ENCODE assay signal across 7 cellular contexts in the genomic region with DNA sequence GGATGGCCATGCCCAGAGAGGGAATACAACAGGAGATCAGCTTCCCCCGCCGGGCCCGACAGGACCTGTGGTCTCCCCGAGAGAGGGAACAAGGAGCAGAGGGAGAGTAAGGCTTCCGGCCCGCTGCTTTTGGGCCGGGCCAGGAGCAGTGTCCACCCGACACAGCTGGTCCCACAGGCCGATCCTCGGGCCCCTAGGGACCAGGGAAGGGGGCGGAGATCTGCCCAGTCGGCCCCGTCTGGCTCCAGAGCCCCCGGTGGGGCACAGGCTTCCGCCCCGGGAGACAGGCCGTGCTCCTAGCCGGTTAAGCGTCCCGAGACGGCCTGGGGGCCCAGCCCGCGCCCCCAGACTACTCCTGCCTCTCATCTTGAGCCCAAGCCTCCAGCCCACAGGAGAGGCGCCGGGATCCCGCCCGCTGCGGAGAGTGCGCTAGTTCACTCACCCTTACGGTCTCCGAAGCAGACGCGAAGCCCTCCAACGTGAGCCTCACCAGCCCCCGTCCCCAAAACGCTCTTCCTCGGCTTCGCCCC. TPM values are rescaled to one million over a fixed set of nuclear protein-coding genes. Genes with fewer than 3 reads are reported as not detected.
DNase-seq lines count a peak whose midpoint lies in the region; ATAC-seq lines count a peak whose summit lies in the region.

A gene (minus strand): TSS at position 526 of the 530 bp plus-strand sequence. CDS start 6,635 bp downstream, outside the sequence.

- H3K36me3 ChIP-seq in esophagus (ENCODE audit: control insufficient read depth in 2 of 2, insufficient read depth in 2 of 2, low read length in 1 of 2): peaks cover 0 to 3% of the 10 kb centered on the region in 2 donors

- 0 to 1% methylated on average over 31 to 38 of the region's 38 CpGs for WGBS in esophagus, 2 donors

- H3K27ac Mint-ChIP-seq in naive B cell: peak within 1 kb of the TSS; percentile 89 to 99 (median 97)

- DNase-seq in naive B cell (no peak), NCI-H446 (lab: John Stamatoyannopoulos, UW) (no peak), GF-D8 (lab: John Stamatoyannopoulos, UW) (no peak)

- peak within 1 kb of the TSS; percentile 79 to 95 for H3K27ac ChIP-seq in esophagus (ENCODE audit: low read depth in 2 of 2, low read length in 1 of 2)

- no peaks in the 10 kb centered on the region for H3K9me3 ChIP-seq in esophagus (ENCODE audit: control insufficient read depth in 2 of 2, insufficient read depth in 1 of 2, low read depth in 1 of 2, low read length in 1 of 2)

- H3K27me3 ChIP-seq in esophagus (ENCODE audit: control insufficient read depth in 1 of 2, insufficient read depth in 2 of 2, low read length in 2 of 2): no peaks in the 10 kb centered on the region

- no peaks in the 10 kb centered on the region for H3K36me3 Mint-ChIP-seq in naive B cell

- intact Hi-C loops in T-helper 2 cell treated with Interferon-gamma antibody and Interleukin-4, amounts not matched to agents 100 ng/mL and 5 ng/mL, for 36 hours (cut with micrococcal nuclease): no loop called here

- peaks cover 41 to 71% (median 51%) of the 10 kb centered on the region in 3 donors for H3K4me1 Mint-ChIP-seq in naive B cell

- peak; percentile 12 for ATAC-seq in GM18909 (IDR thresholded peaks at IDR 0.05; ENCODE audit: poor library complexity, unreplicated experiment)
- ATAC-seq in HG03025 (IDR thresholded peaks at IDR 0.05; ENCODE audit: low FRiP score, unreplicated experiment): peak; percentile 26
- peak in 1 of 2 donors; percentile 43 for ATAC-seq in naive B cell (ENCODE audit: low read depth in 2 of 2)

- no peaks in the 10 kb centered on the region for H3K9me3 Mint-ChIP-seq in naive B cell

- H3K4me3 ChIP-seq in esophagus (ENCODE audit: low read depth in 1 of 2, low read length in 2 of 2): peak within 1 kb of the TSS; percentile 73 to 82

- H3K4me3 Mint-ChIP-seq in naive B cell: peak within 1 kb of the TSS; percentile 86 to 99 (median 94)

- no peaks in the 10 kb centered on the region for H3K27me3 Mint-ChIP-seq in naive B cell

- H3K4me1 ChIP-seq in esophagus (ENCODE audit: control insufficient read depth in 2 of 2, insufficient read depth in 2 of 2, low read length in 1 of 2): peaks cover 5 to 7% of the 10 kb centered on the region in 2 donors

RNA-seq across cellular contexts. Expression of the gene that starts here (rescaled TPM):
- total RNA-seq in T-helper 2 cell treated with Interferon-gamma antibody and Interleukin-4, amounts not matched to agents 100 ng/mL and 5 ng/mL, for 36 hours: 46.2 and 47.8 TPM in 2 replicates
- polyA plus RNA-seq in esophagus: 10 to 100 TPM; 12.4 to 20.4 TPM
- 10 to 100 TPM; 26.3 to 43.3 (median 33.1) TPM for polyA plus RNA-seq in naive B cell (ENCODE audit: low read depth in 6 of 6)
